12 cellular contexts compared by ENCODE assay signal in genomic region chr16:72426416-72426815, GRCh38.
"Had no signal": no experiment of that assay in that cellular context is flagged by ENCODE, and none has a peak within 500 bp of the region (broad histone marks: within the 10 kb centered on the region; RNA-seq: fewer than 3 reads in every experiment).

No MANE protein-coding gene starts in this region.

- H3K4me3 Mint-ChIP-seq: activated CD4-positive, alpha-beta T cell treated with anti-CD3 and anti-CD28 coated beads, Interleukin-2, amount 10 ng/mL, durations not matched to agents 24 days and 14 days; activated naive CD8-positive, alpha-beta T cell treated with anti-CD3 and anti-CD28 coated beads for 36 hours; nephron; stimulated activated naive B cell treated with anti-CD40 and anti-IgM and Interleukin-4, amounts not matched to agents 10 μg/mL and 1 μg/mL and 100 μg/mL, for 72 hours had no signal

- H3K27ac Mint-ChIP-seq: activated CD4-positive, alpha-beta T cell treated with anti-CD3 and anti-CD28 coated beads, Interleukin-2, amount 10 ng/mL, durations not matched to agents 24 days and 14 days; activated naive CD8-positive, alpha-beta T cell treated with anti-CD3 and anti-CD28 coated beads for 36 hours; nephron; stimulated activated naive B cell treated with anti-CD40 and anti-IgM and Interleukin-4, amounts not matched to agents 10 μg/mL and 1 μg/mL and 100 μg/mL, for 72 hours had no signal

- H3K27me3 ChIP-seq: breast epithelium, hepatocyte, right atrium auricular region had no signal

- H3K4me1 Mint-ChIP-seq: activated CD4-positive, alpha-beta T cell treated with anti-CD3 and anti-CD28 coated beads, Interleukin-2, amount 10 ng/mL, durations not matched to agents 24 days and 14 days; activated naive CD8-positive, alpha-beta T cell treated with anti-CD3 and anti-CD28 coated beads for 36 hours; nephron; stimulated activated naive B cell treated with anti-CD40 and anti-IgM and Interleukin-4, amounts not matched to agents 10 μg/mL and 1 μg/mL and 100 μg/mL, for 72 hours had no signal

- ATAC-seq: esophagus mucosa; stimulated activated naive B cell treated with anti-CD40 and anti-IgM and Interleukin-4, amounts not matched to agents 10 μg/mL and 1 μg/mL and 100 μg/mL, for 72 hours had no signal

- H3K27ac ChIP-seq: breast epithelium, hepatocyte, right atrium auricular region had no signal

- H3K27me3 Mint-ChIP-seq: activated CD4-positive, alpha-beta T cell treated with anti-CD3 and anti-CD28 coated beads, Interleukin-2, amount 10 ng/mL, durations not matched to agents 24 days and 14 days; activated naive CD8-positive, alpha-beta T cell treated with anti-CD3 and anti-CD28 coated beads for 36 hours; stimulated activated naive B cell treated with anti-CD40 and anti-IgM and Interleukin-4, amounts not matched to agents 10 μg/mL and 1 μg/mL and 100 μg/mL, for 72 hours had no signal

- H3K9me3 Mint-ChIP-seq: activated CD4-positive, alpha-beta T cell treated with anti-CD3 and anti-CD28 coated beads, Interleukin-2, amount 10 ng/mL, durations not matched to agents 24 days and 14 days had no signal

- DNase-seq: activated CD4-positive, alpha-beta T cell treated with anti-CD3 and anti-CD28 coated beads, Interleukin-2, amount 10 ng/mL, durations not matched to agents 24 days and 14 days; activated CD4-positive, CD25-positive, alpha-beta regulatory T cell; activated CD8-positive, alpha-beta memory T cell treated with anti-CD3 and anti-CD28 coated beads, Interleukin-2, amount 50 U/mL, for 48 hours; activated naive CD8-positive, alpha-beta T cell treated with anti-CD3 and anti-CD28 coated beads for 36 hours; stimulated activated CD4-positive, alpha-beta T cell treated with anti-CD3 and anti-CD28 coated beads, Interleukin-2, amount 100 ng/mL, for 48 hours; stimulated activated naive B cell treated with anti-CD40 and anti-IgM and Interleukin-4, amounts not matched to agents 10 μg/mL and 1 μg/mL and 100 μg/mL, for 72 hours; trophoblast cell had no signal
